Comparison of ENCODE assay signal across 1 cellular context in genomic region chrX:11341274-11342256, GRCh38.
TF ChIP-seq lines count a peak whose summit lies in the region.

No MANE protein-coding gene starts in this region.

TF ChIP-seq in K562, 482 proteins besides CTCF, POLR2A, EP300 and RAD21 (continued from another document and continues in another):
- TF ChIP-seq FIP1L1 (IDR thresholded peaks at IDR 0.05; ENCODE audit: low read depth, low read length, poor library complexity, severe bottlenecking) (no peak), IRF9 (tag; IDR thresholded peaks at IDR 0.05) (no peak), ZNF197 (CRISPR knock-in tag; IDR thresholded peaks at IDR 0.05; ENCODE audit: low read depth) (no peak), NR2C2 (CRISPR knock-in tag; IDR thresholded peaks at IDR 0.05) (no peak), NR2C2 (tag; IDR thresholded peaks at IDR 0.05) (peak; percentile 86), RREB1 (CRISPR knock-in tag; IDR thresholded peaks at IDR 0.05) (no peak), RBM17 (IDR thresholded peaks at IDR 0.05; ENCODE audit: borderline replicate concordance, low read depth, low read length) (no peak), ETS2 (tag; IDR thresholded peaks at IDR 0.05; ENCODE audit: borderline replicate concordance, poor library complexity, severe bottlenecking) (no peak), ZNF766 (CRISPR knock-in tag; conservative IDR thresholded peaks at IDR 0.05) (no peak), FOS (IDR thresholded peaks at IDR 0.05; ENCODE audit: extremely low read depth, insufficient read length) (no peak), TRIM24 (IDR thresholded peaks at IDR 0.05) (peak; percentile 53 to 66; a peak in 3 of 4 replicates), HDAC1 (IDR thresholded peaks at IDR 0.05) (peak in 1 of 2 experiments; percentile 50; a peak in 2 of 4 replicates), FOXA1 (IDR thresholded peaks at IDR 0.05; ENCODE audit: borderline replicate concordance) (no peak), KLF16 (IDR thresholded peaks at IDR 0.05) (peak; percentile 82), ATF7 (IDR thresholded peaks at IDR 0.05) (peak; percentile 48), TSC22D4 (tag; IDR thresholded peaks at IDR 0.05) (no peak), ZNF140 (CRISPR knock-in tag; IDR thresholded peaks at IDR 0.05) (no peak), SIN3B (IDR thresholded peaks at IDR 0.05; ENCODE audit: low read depth) (no peak), NR2C1 (IDR thresholded peaks at IDR 0.05) (peak; percentile 57), NR2C1 (tag; IDR thresholded peaks at IDR 0.05) (peak; percentile 69; the same call in 1 of the 2 replicates), MAFK (IDR thresholded peaks at IDR 0.05; ENCODE audit: low read length) (no peak), RFX1 (IDR thresholded peaks at IDR 0.05) (peak; percentile 88), ZNF699 (CRISPR knock-in tag; IDR thresholded peaks at IDR 0.05; ENCODE audit: insufficient replicate concordance) (no peak), TFE3 (CRISPR knock-in tag; IDR thresholded peaks at IDR 0.05) (peak; percentile 24; the same call in 1 of the 2 replicates), SMARCC2 (IDR thresholded peaks at IDR 0.05; ENCODE audit: low read depth) (peak; percentile 56), TAF9B (IDR thresholded peaks at IDR 0.05; ENCODE audit: partially characterized antibody) (no peak), ZNF778 (CRISPR knock-in tag; IDR thresholded peaks at IDR 0.05) (no peak), GABPA (tag; conservative IDR thresholded peaks at IDR 0.05; ENCODE audit: low read depth) (peak; percentile 53), TOE1 (IDR thresholded peaks at IDR 0.05; ENCODE audit: borderline replicate concordance) (peak; percentile 43; the same call in 1 of the 2 replicates), TOE1 (CRISPR knock-in tag; IDR thresholded peaks at IDR 0.05; ENCODE audit: borderline replicate concordance, low read depth) (no peak), SAFB2 (IDR thresholded peaks at IDR 0.05; ENCODE audit: borderline replicate concordance, low read depth, low read length, severe bottlenecking) (no peak), ZNF551 (CRISPR knock-in tag; IDR thresholded peaks at IDR 0.05) (no peak), CC2D1A (IDR thresholded peaks at IDR 0.05) (peak; percentile 44; the same call in 1 of the 2 replicates), TBL1XR1 (IDR thresholded peaks at IDR 0.05; ENCODE audit: low read length in 2 of 2) (no peak), THRAP3 (IDR thresholded peaks at IDR 0.05; ENCODE audit: borderline replicate concordance) (no peak), L3MBTL2 (IDR thresholded peaks at IDR 0.05) (0 out of 2 replicates have a peak, but pooled peaks have one; percentile 37), ZNF583 (CRISPR knock-in tag; IDR thresholded peaks at IDR 0.05) (no peak), RNF2 (IDR thresholded peaks at IDR 0.05) (peak; percentile 92), MXI1 (IDR thresholded peaks at IDR 0.05; ENCODE audit: low read depth, low read length) (peak; percentile 76), USF1 (CRISPR knock-in tag; IDR thresholded peaks at IDR 0.05) (no peak), ZNF134 (CRISPR knock-in tag; conservative IDR thresholded peaks at IDR 0.05) (no peak), BRF1 (IDR thresholded peaks at IDR 0.05; ENCODE audit: borderline replicate concordance, extremely low read depth, insufficient read length) (no peak), PTBP1 (IDR thresholded peaks at IDR 0.05; ENCODE audit: low read depth, low read length) (no peak), PML (IDR thresholded peaks at IDR 0.05; ENCODE audit: low read length) (peak; percentile 46), SPI1 (IDR thresholded peaks at IDR 0.05; ENCODE audit: borderline replicate concordance, low read depth, low read length) (peak; percentile 70; the same call in 1 of the 2 replicates), PHF21A (IDR thresholded peaks at IDR 0.05; ENCODE audit: borderline replicate concordance, low read depth) (no peak), NFE2L1 (tag; IDR thresholded peaks at IDR 0.05; ENCODE audit: borderline replicate concordance, low read depth) (no peak), HDGF (IDR thresholded peaks at IDR 0.05) (no peak), POLR2G (IDR thresholded peaks at IDR 0.05; ENCODE audit: low read depth, low read length) (no peak), GATAD2B (IDR thresholded peaks at IDR 0.05; ENCODE audit: borderline replicate concordance) (0 out of 2 replicates have a peak, but pooled peaks have one; percentile 43), ZNF589 (CRISPR knock-in tag; IDR thresholded peaks at IDR 0.05; ENCODE audit: low read depth) (peak; percentile 83; the same call in 1 of the 2 replicates), RBBP5 (IDR thresholded peaks at IDR 0.05; ENCODE audit: borderline replicate concordance, insufficient read depth, low read length, poor library complexity, severe bottlenecking) (peak; percentile 47), BHLHE40 (IDR thresholded peaks at IDR 0.05; ENCODE audit: low read length) (0 out of 2 replicates have a peak, but pooled peaks have one; percentile 23), SNAPC5 (CRISPR knock-in tag; IDR thresholded peaks at IDR 0.05) (no peak), NCOA1 (IDR thresholded peaks at IDR 0.05; ENCODE audit: low read depth) (0 out of 2 replicates have a peak, but pooled peaks have one; percentile 44)
- TF ChIP-seq, protein P1, sequence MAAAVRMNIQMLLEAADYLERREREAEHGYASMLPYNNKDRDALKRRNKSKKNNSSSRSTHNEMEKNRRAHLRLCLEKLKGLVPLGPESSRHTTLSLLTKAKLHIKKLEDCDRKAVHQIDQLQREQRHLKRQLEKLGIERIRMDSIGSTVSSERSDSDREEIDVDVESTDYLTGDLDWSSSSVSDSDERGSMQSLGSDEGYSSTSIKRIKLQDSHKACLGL (CRISPR knock-in tag; IDR thresholded peaks at IDR 0.05; ENCODE audit: borderline replicate concordance, poor library complexity, severe bottlenecking) = no peak
- TF ChIP-seq, protein P2, sequence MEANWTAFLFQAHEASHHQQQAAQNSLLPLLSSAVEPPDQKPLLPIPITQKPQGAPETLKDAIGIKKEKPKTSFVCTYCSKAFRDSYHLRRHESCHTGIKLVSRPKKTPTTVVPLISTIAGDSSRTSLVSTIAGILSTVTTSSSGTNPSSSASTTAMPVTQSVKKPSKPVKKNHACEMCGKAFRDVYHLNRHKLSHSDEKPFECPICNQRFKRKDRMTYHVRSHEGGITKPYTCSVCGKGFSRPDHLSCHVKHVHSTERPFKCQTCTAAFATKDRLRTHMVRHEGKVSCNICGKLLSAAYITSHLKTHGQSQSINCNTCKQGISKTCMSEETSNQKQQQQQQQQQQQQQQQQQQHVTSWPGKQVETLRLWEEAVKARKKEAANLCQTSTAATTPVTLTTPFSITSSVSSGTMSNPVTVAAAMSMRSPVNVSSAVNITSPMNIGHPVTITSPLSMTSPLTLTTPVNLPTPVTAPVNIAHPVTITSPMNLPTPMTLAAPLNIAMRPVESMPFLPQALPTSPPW (CRISPR knock-in tag; IDR thresholded peaks at IDR 0.05) = no peak
- TF ChIP-seq, protein P3, sequence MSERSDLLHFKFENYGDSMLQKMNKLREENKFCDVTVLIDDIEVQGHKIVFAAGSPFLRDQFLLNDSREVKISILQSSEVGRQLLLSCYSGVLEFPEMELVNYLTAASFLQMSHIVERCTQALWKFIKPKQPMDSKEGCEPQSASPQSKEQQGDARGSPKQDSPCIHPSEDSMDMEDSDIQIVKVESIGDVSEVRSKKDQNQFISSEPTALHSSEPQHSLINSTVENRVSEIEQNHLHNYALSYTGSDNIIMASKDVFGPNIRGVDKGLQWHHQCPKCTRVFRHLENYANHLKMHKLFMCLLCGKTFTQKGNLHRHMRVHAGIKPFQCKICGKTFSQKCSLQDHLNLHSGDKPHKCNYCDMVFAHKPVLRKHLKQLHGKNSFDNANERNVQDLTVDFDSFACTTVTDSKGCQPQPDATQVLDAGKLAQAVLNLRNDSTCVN (CRISPR knock-in tag; IDR thresholded peaks at IDR 0.05) = no peak
- TF ChIP-seq, protein P4, sequence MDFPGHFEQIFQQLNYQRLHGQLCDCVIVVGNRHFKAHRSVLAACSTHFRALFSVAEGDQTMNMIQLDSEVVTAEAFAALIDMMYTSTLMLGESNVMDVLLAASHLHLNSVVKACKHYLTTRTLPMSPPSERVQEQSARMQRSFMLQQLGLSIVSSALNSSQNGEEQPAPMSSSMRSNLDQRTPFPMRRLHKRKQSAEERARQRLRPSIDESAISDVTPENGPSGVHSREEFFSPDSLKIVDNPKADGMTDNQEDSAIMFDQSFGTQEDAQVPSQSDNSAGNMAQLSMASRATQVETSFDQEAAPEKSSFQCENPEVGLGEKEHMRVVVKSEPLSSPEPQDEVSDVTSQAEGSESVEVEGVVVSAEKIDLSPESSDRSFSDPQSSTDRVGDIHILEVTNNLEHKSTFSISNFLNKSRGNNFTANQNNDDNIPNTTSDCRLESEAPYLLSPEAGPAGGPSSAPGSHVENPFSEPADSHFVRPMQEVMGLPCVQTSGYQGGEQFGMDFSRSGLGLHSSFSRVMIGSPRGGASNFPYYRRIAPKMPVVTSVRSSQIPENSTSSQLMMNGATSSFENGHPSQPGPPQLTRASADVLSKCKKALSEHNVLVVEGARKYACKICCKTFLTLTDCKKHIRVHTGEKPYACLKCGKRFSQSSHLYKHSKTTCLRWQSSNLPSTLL (IDR thresholded peaks at IDR 0.05) = no peak
- TF ChIP-seq, protein P5, sequence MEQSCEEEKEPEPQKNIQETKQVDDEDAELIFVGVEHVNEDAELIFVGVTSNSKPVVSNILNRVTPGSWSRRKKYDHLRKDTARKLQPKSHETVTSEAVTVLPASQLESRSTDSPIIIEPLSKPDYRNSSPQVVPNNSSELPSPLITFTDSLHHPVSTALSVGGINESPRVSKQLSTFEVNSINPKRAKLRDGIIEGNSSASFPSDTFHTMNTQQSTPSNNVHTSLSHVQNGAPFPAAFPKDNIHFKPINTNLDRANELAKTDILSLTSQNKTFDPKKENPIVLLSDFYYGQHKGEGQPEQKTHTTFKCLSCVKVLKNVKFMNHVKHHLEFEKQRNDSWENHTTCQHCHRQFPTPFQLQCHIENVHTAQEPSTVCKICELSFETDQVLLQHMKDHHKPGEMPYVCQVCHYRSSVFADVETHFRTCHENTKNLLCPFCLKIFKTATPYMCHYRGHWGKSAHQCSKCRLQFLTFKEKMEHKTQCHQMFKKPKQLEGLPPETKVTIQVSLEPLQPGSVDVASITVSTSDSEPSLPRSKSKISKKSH (CRISPR knock-in tag; IDR thresholded peaks at IDR 0.05) = no peak
